Comparison of ENCODE assay signal across 26 cellular contexts in the genomic region with DNA sequence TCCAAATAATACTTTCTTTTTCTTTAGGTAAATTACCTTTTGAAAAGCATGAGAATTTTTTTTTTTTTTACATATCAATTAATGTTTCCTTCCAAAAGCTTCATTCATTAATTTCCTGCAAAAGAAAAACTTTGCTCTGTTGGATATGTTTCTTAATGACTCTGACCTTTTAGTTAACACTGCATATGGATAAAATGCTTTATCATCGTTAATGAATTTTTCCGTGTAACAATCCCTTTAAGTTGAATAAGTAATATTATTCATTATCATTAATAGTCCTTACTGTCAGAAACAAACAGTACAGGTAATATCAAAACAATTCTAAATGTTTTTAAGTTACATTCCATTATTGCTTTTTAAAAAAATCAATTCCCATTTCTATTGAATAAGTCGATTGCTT.
"Had no signal": no experiment of that assay in that cellular context is flagged by ENCODE, and none has a peak within 500 bp of the region (broad histone marks: within the 10 kb centered on the region; RNA-seq: fewer than 3 reads in every experiment).

No MANE protein-coding gene starts in this region.

- DNase-seq: colonic mucosa; cortex of kidney; dermis blood vessel endothelial cell; dorsolateral prefrontal cortex; effector CD4-positive, alpha-beta T cell; effector CD8-positive, alpha-beta T cell; effector memory CD4-positive, alpha-beta T cell; effector memory CD8-positive, alpha-beta T cell; endodermal cell; erythroblast; esophagus squamous epithelium; foreskin keratinocyte; foreskin melanocyte; gastrocnemius medialis; glutamatergic neuron; head of caudate nucleus; heart left ventricle; heart right ventricle had no signal

- H3K27ac ChIP-seq: colonic mucosa, coronary artery, dorsolateral prefrontal cortex, epithelial cell of prostate, esophagus muscularis mucosa, esophagus squamous epithelium, foreskin keratinocyte, gastrocnemius medialis, gastroesophageal sphincter, heart left ventricle, heart right ventricle had no signal

- H3K27me3 ChIP-seq: colonic mucosa, dorsolateral prefrontal cortex, esophagus muscularis mucosa, esophagus squamous epithelium, foreskin keratinocyte, gastrocnemius medialis, gastroesophageal sphincter, heart left ventricle, heart right ventricle had no signal

- ATAC-seq: effector memory CD8-positive, alpha-beta T cell; esophagus mucosa; foreskin keratinocyte; gastrocnemius medialis; gastroesophageal sphincter; heart left ventricle; heart right ventricle had no signal

- H3K36me3 ChIP-seq: colonic mucosa, esophagus muscularis mucosa, esophagus squamous epithelium, gastrocnemius medialis, gastroesophageal sphincter, heart left ventricle, heart right ventricle had no signal

- H3K4me3 ChIP-seq: colonic mucosa, coronary artery, dorsolateral prefrontal cortex, esophagus muscularis mucosa, esophagus squamous epithelium, gastrocnemius medialis, gastroesophageal sphincter, heart left ventricle, heart right ventricle had no signal

- H3K4me1 ChIP-seq: colonic mucosa, esophagus muscularis mucosa, esophagus squamous epithelium, foreskin keratinocyte, gastrocnemius medialis, gastroesophageal sphincter, heart left ventricle had no signal

- FAIRE-seq: colon, endometrium, frontal cortex had no signal

- H3K9me3 ChIP-seq: colonic mucosa, esophagus muscularis mucosa, esophagus squamous epithelium, gastrocnemius medialis, gastroesophageal sphincter, heart left ventricle, heart right ventricle had no signal
